In the genomic region with DNA sequence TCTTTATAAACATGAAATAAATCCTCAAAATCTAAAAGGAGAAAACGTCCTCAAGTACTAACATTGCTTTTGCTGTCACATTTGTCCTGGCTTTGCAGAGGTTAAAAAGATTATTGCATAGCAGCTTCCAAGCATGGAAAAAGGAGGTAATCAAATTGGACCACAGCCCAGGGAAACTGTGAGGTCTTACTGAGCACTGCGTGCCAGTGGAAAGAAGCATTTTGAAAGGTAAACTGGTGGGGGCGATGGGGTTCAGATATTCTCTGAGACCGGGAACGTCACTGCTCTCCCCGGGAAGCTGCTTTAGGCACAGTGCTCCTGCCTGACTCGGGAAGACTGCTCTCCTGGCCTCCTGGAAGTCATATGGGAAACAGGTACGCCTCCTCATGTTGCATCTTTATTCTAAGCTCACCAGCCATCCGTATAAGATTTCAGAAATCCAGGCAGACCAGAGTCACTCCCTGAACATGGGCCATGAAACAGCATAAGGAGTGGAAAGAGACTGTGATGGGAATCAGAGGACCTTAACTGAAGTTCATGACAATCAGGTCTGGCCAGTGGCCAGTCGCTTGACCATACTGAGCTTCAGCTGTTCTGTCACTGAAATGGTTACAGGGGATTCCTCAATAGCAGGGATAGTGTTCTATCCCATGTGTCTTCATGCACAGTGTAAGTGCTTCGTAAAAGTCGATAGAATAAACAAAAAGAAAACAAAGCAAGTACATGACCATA, we compare ENCODE assay signal across 1 cellular context.
TF ChIP-seq lines count a peak whose summit lies in the region.

No MANE protein-coding gene starts in this region.

TF ChIP-seq in IMR-90, 13 proteins besides CTCF, POLR2A, EP300 and RAD21 (continued from another document):
- TF ChIP-seq BHLHE40 (IDR thresholded peaks at IDR 0.05; ENCODE audit: low read depth, low read length) (no peak), MAZ (IDR thresholded peaks at IDR 0.05; ENCODE audit: borderline replicate concordance, low read depth, low read length) (no peak)
